In genomic region chr16:28291651-28292626, GRCh38 we compare ENCODE assay signal across 8 cellular contexts. TPM values are rescaled to one million over a fixed set of nuclear protein-coding genes. Genes with fewer than 3 reads are reported as not detected.
DNase-seq lines count a peak whose midpoint lies in the region; ATAC-seq and TF ChIP-seq lines count a peak whose summit lies in the region.

Gene SBK1, plus strand, starts transcription at chr16:28292525. Its CDS starts 24,867 bp downstream, at chr16:28317392.

- no peak within 1 kb of the TSS for H3K27ac Mint-ChIP-seq in dendritic cell treated with granulocyte-macrophage colony-stimulating factor and Interleukin-4, amounts not matched to agents 40 ng/mL and 50 ng/mL, for 4 days

- intact Hi-C loops in dendritic cell treated with granulocyte-macrophage colony-stimulating factor and Interleukin-4, amounts not matched to agents 40 ng/mL and 50 ng/mL, for 4 days (cut with micrococcal nuclease) = no loop called here
- intact Hi-C loops in lower leg skin (cut with DNase I; ENCODE audit: low total_unique reads) = no loop called here

- no peaks in the 10 kb centered on the region for H3K9me3 Mint-ChIP-seq in dendritic cell treated with granulocyte-macrophage colony-stimulating factor and Interleukin-4, amounts not matched to agents 40 ng/mL and 50 ng/mL, for 4 days

- POLR2A ChIA-PET in AG04449 (lab: Yijun Ruan, JAX) = no interaction called here

- ATAC-seq in GM19025 (IDR thresholded peaks at IDR 0.05; ENCODE audit: low read depth, unreplicated experiment) = peak; percentile 81
- ATAC-seq in HG03439 (IDR thresholded peaks at IDR 0.05; ENCODE audit: unreplicated experiment) = peak; percentile 80

- no peak for DNase-seq in AG04449 (ENCODE audit: low read depth, low spot score)
- peak; percentile 62 for DNase-seq in NCI-H524 treated with DMSO at 0.1 percent for 48 hours (lab: John Stamatoyannopoulos, UW)
- peak; percentile 81 for DNase-seq in activated CD4-positive, alpha-beta T cell treated with anti-CD3 and anti-CD28 coated beads, Interleukin-2, amount 50 U/mL, for 1 hour
- DNase-seq in lower leg skin (ENCODE audit: low spot score in 2 of 2) = peak in 1 of 2 donors; percentile 34
- peak; percentile 72 to 78 for DNase-seq in stimulated activated CD4-positive, alpha-beta T cell treated with anti-CD3 and anti-CD28 coated beads, Interleukin-4, amount 100 ng/mL, for 48 hours (ENCODE audit: low read depth in 2 of 2)

- TF ChIP-seq POLR2A in lower leg skin (IDR thresholded peaks at IDR 0.05) = no peak

- H3K27me3 Mint-ChIP-seq in dendritic cell treated with granulocyte-macrophage colony-stimulating factor and Interleukin-4, amounts not matched to agents 40 ng/mL and 50 ng/mL, for 4 days = peaks cover 41% of the 10 kb centered on the region

- TF ChIP-seq CTCF in AG04449 (IDR thresholded peaks at IDR 0.05; ENCODE audit: insufficient read depth, low read length, missing control alignments) = no peak
- TF ChIP-seq CTCF in lower leg skin (IDR thresholded peaks at IDR 0.05) = no peak

- peak within 1 kb of the TSS; percentile 68 for H3K4me3 Mint-ChIP-seq in dendritic cell treated with granulocyte-macrophage colony-stimulating factor and Interleukin-4, amounts not matched to agents 40 ng/mL and 50 ng/mL, for 4 days

- WGBS in lower leg skin, 2 donors = 2 to 3% methylated on average over 25 to 46 of the region's 88 CpGs

- H3K4me3 ChIP-seq in AG04449 (ENCODE audit: low read depth, low read length) = peak within 1 kb of the TSS; percentile 50
- H3K4me3 ChIP-seq in lower leg skin (ENCODE audit: low read depth, poor library complexity, severe bottlenecking) = peak within 1 kb of the TSS; percentile 13

- CTCF ChIA-PET in AG04449 (lab: Yijun Ruan, JAX) = interaction anchor here (1.0 to 4.7 kb wide), 3 partner anchors 14 to 30 kb away, joined by 3 to 21 read pairs (median 3); no protein-coding TSS in a partner anchor

- H3K36me3 Mint-ChIP-seq in dendritic cell treated with granulocyte-macrophage colony-stimulating factor and Interleukin-4, amounts not matched to agents 40 ng/mL and 50 ng/mL, for 4 days (ENCODE audit: low read depth) = no peaks in the 10 kb centered on the region

- peaks cover 22% of the 10 kb centered on the region for H3K4me1 Mint-ChIP-seq in dendritic cell treated with granulocyte-macrophage colony-stimulating factor and Interleukin-4, amounts not matched to agents 40 ng/mL and 50 ng/mL, for 4 days (ENCODE audit: low read depth)

RNA-seq across cellular contexts. Expression of gene SBK1, which starts in this region (rescaled TPM):
- total RNA-seq in lower leg skin = 1 to 10 TPM; 1.3 to 2.7 (median 1.8) TPM
